Comparison of ENCODE assay signal across 8 cellular contexts in genomic region chr12:112418248-112418595, GRCh38. TPM values are rescaled to one million over a fixed set of nuclear protein-coding genes. Genes with fewer than 3 reads are reported as not detected.
DNase-seq lines count a peak whose midpoint lies in the region; ATAC-seq and TF ChIP-seq lines count a peak whose summit lies in the region.

No MANE protein-coding gene starts in this region.

- peak overlapping the region; percentile 53 for H3K4me3 ChIP-seq in cardiac muscle cell
- peak overlapping the region; percentile 97 to 99 (median 99) for H3K4me3 ChIP-seq in liver (ENCODE audit: low read depth in 1 of 3, low read length in 3 of 3)
- peak overlapping the region; percentile 85 to 99 (median 88) for H3K4me3 ChIP-seq in upper lobe of left lung

- no peaks in the 10 kb centered on the region for H3K36me3 ChIP-seq in cardiac muscle cell
- no peaks in the 10 kb centered on the region for H3K36me3 ChIP-seq in liver (ENCODE audit: control insufficient read depth in 4 of 4, insufficient read depth in 3 of 4, low read depth in 1 of 4, low read length in 3 of 4)
- H3K36me3 ChIP-seq in upper lobe of left lung, result no peaks in the 10 kb centered on the region

- TF ChIP-seq RAD21 in liver (IDR thresholded peaks at IDR 0.05), result no peak

- 2 to 5% (median 3%) methylated on average over 21 of the region's 21 CpGs for WGBS in adipose tissue, 3 donors
- WGBS in liver, result 4% methylated on average over 21 of the region's 21 CpGs
- WGBS in upper lobe of left lung, 2 donors, result 4 to 6% methylated on average over 21 of the region's 21 CpGs

- no peaks in the 10 kb centered on the region for H3K4me1 ChIP-seq in cardiac muscle cell (ENCODE audit: low read depth)
- peaks cover 7 to 57% (median 45%) of the 10 kb centered on the region in 4 donors for H3K4me1 ChIP-seq in liver (ENCODE audit: control insufficient read depth in 4 of 4, insufficient read depth in 4 of 4, low read length in 3 of 4)
- H3K4me1 ChIP-seq in upper lobe of left lung, result peaks cover 30 to 47% (median 32%) of the 10 kb centered on the region in 4 donors

- peak overlapping the region; percentile 77 to 91 for H3K9ac ChIP-seq in liver (ENCODE audit: low read depth in 1 of 2, low read length in 2 of 2)

- no peak for DNase-seq in cardiac muscle cell (ENCODE audit: low read depth in 1 of 2, low spot score in 1 of 2)
- no peak for DNase-seq in left ventricle myocardium superior
- no peak for DNase-seq in upper lobe of left lung
- DNase-seq in SKM-1 (lab: John Stamatoyannopoulos, UW; ENCODE audit: unreplicated experiment), result no peak
- DNase-seq in NCI-H524 (lab: John Stamatoyannopoulos, UW), result no peak
- DNase-seq in activated CD8-positive, alpha-beta memory T cell treated with anti-CD3 and anti-CD28 coated beads, Interleukin-2, amount 50 U/mL, for 48 hours, result no peak

- no peak for ATAC-seq in left ventricle myocardium superior
- ATAC-seq in upper lobe of left lung (ENCODE audit: low FRiP score in 2 of 2), result no peak

- no peak for TF ChIP-seq CTCF in cardiac muscle cell (IDR thresholded peaks at IDR 0.05; ENCODE audit: low read depth, low read length)
- no peak for TF ChIP-seq CTCF in liver (IDR thresholded peaks at IDR 0.05; ENCODE audit: low read depth, low read length, missing input control)
- no peak for TF ChIP-seq CTCF in upper lobe of left lung (IDR thresholded peaks at IDR 0.05)

- no peaks in the 10 kb centered on the region for H3K9me3 ChIP-seq in cardiac muscle cell (ENCODE audit: low read depth)
- no peaks in the 10 kb centered on the region for H3K9me3 ChIP-seq in liver (ENCODE audit: control insufficient read depth in 4 of 4, low read length in 3 of 4)
- no peaks in the 10 kb centered on the region for H3K9me3 ChIP-seq in upper lobe of left lung

- intact Hi-C loops in left ventricle myocardium superior (cut with micrococcal nuclease), result no loop called here

- TF ChIP-seq POLR2A in upper lobe of left lung (IDR thresholded peaks at IDR 0.05), result no peak

- H3K27ac ChIP-seq in cardiac muscle cell (peak overlapping the region; percentile 98), adipose tissue (ENCODE audit: low read depth, low read length) (peak overlapping the region; percentile 96), liver (ENCODE audit: low read depth in 1 of 2, low read length in 2 of 2) (peak overlapping the region; percentile 95 to 100), upper lobe of left lung (peak overlapping the region; percentile 97 to 100 (median 99))

- no peak for TF ChIP-seq EP300 in upper lobe of left lung (IDR thresholded peaks at IDR 0.05)

- no peaks in the 10 kb centered on the region for H3K27me3 ChIP-seq in cardiac muscle cell
- no peaks in the 10 kb centered on the region for H3K27me3 ChIP-seq in liver (ENCODE audit: control insufficient read depth in 4 of 4, insufficient read depth in 4 of 4, low read length in 3 of 4)
- no peaks in the 10 kb centered on the region for H3K27me3 ChIP-seq in upper lobe of left lung

TF ChIP-seq in liver, 16 proteins besides CTCF, POLR2A, EP300 and RAD21:
- TF ChIP-seq GABPA (IDR thresholded peaks at IDR 0.05 in 1 of 2, conservative IDR thresholded peaks at IDR 0.05 in 1 of 2) (peak in 1 of 2 donors; percentile 0), HNF4G (IDR thresholded peaks at IDR 0.05) (no peak)

RNA-seq across cellular contexts. Expression of gene PTPN11, which starts 0.5 kb away (rescaled TPM):
- total RNA-seq in cardiac muscle cell (54.9 and 55.8 TPM in 2 replicates), left ventricle myocardium superior (112 TPM), liver (10 to 100 TPM; 33.7 to 73.3 TPM), upper lobe of left lung (10 to 100 TPM; 52.0 to 99.1 (median 84.5) TPM)
- polyA plus RNA-seq in cardiac muscle cell (40.9 and 47.1 TPM in 2 replicates), adipose tissue (10 to 100 TPM; 15.0 to 92.0 (median 49.5) TPM), liver (10 to 100 TPM; 34.3 to 38.5 TPM)

RNA-seq across cellular contexts. Expression of gene RPL6, which starts 8.8 kb away (rescaled TPM):
- 1,548 and 2,038 TPM in 2 replicates for total RNA-seq in cardiac muscle cell
- polyA plus RNA-seq in cardiac muscle cell, result 320 and 329 TPM in 2 replicates
- total RNA-seq in left ventricle myocardium superior, result 606 TPM
- 1,000 to 10,000 TPM; 1,347 to 3,206 (median 1,977) TPM for polyA plus RNA-seq in adipose tissue
- total RNA-seq in liver, result 100 to 1,000 TPM; 460 to 584 TPM
- polyA plus RNA-seq in liver, result 100 to 1,000 TPM; 182 to 610 TPM
- total RNA-seq in upper lobe of left lung, result 100 to 1,000 TPM; 540 to 983 (median 822) TPM

RNA-seq across cellular contexts. Expression of gene HECTD4, which starts 36.0 kb away (rescaled TPM):
- total RNA-seq in cardiac muscle cell (16.0 and 33.7 TPM in 2 replicates), left ventricle myocardium superior (20.2 TPM), liver (10 to 100 TPM; 37.1 to 80.1 TPM), upper lobe of left lung (100 to 1,000 TPM in 2 of 6 donors, 10 to 100 TPM in 4; 34.1 to 196 (median 50.0) TPM)
- polyA plus RNA-seq in cardiac muscle cell (29.4 and 34.4 TPM in 2 replicates), adipose tissue (10 to 100 TPM in 2 of 3 donors, 1 to 10 TPM in 1; 4.0 to 16.6 (median 10.1) TPM), liver (10 to 100 TPM in 1 of 2 donors, 1 to 10 TPM in 1; 4.3 to 13.9 TPM)
